Comparison of ENCODE assay signal across 18 cellular contexts in genomic region chr5:54344653-54345052, GRCh38. TPM values are rescaled to one million over a fixed set of nuclear protein-coding genes. Genes with fewer than 3 reads are reported as not detected.
A peak's percentile ranks its signal among the peaks of the same experiment; 100 is the strongest.
DNase-seq lines count a peak whose midpoint lies in the region; ATAC-seq, FAIRE-seq and TF ChIP-seq lines count a peak whose summit lies in the region.
"Had no signal": no experiment of that assay in that cellular context is flagged by ENCODE, and none has a peak within 500 bp of the region (broad histone marks: within the 10 kb centered on the region; RNA-seq: fewer than 3 reads in every experiment).

No MANE protein-coding gene starts in this region.

- CTCF ChIA-PET in activated naive CD4-positive, alpha-beta T cell treated with anti-CD3 and anti-CD28 coated beads, Interleukin-2, amount 10 ng/mL, durations not matched to agents 7 days and 5 days (lab: Charles Lee), result no interaction called here

- peaks cover 13% of the 10 kb centered on the region for H3K9me3 Mint-ChIP-seq in astrocyte (ENCODE audit: unreplicated experiment)
- peaks cover 13% of the 10 kb centered on the region for H3K9me3 Mint-ChIP-seq in activated naive CD4-positive, alpha-beta T cell treated with anti-CD3 and anti-CD28 coated beads, Interleukin-2, amount 10 ng/mL, durations not matched to agents 7 days and 5 days

- no peaks in the 10 kb centered on the region for H3K4me1 ChIP-seq in astrocyte (ENCODE audit: insufficient read depth, low read length)
- H3K4me1 ChIP-seq: BLaER1 had no signal

- H3K27me3 Mint-ChIP-seq in astrocyte (ENCODE audit: low read depth, unreplicated experiment), result no peaks in the 10 kb centered on the region
- H3K27me3 Mint-ChIP-seq in activated naive CD4-positive, alpha-beta T cell treated with anti-CD3 and anti-CD28 coated beads, Interleukin-2, amount 10 ng/mL, durations not matched to agents 7 days and 5 days, result no peaks in the 10 kb centered on the region

- no peak overlapping the region for H3K4me3 ChIP-seq in astrocyte (ENCODE audit: insufficient read depth, low read depth, low read length)
- H3K4me3 ChIP-seq: BLaER1 had no signal

- H2AFZ ChIP-seq in astrocyte (ENCODE audit: low read depth, low read length), result no peak overlapping the region

- H3K36me3 ChIP-seq in astrocyte (ENCODE audit: insufficient read depth, low read length), result no peaks in the 10 kb centered on the region
- H3K36me3 ChIP-seq: BLaER1 had no signal

- H3K79me2 ChIP-seq in astrocyte (ENCODE audit: insufficient read depth, low read length), result no peaks in the 10 kb centered on the region

- no peaks in the 10 kb centered on the region for H3K27me3 ChIP-seq in astrocyte (ENCODE audit: insufficient read depth, low read length)
- H3K27me3 ChIP-seq: BLaER1 had no signal

- H3K4me3 Mint-ChIP-seq in astrocyte (ENCODE audit: unreplicated experiment), result no peak overlapping the region
- H3K4me3 Mint-ChIP-seq in activated naive CD4-positive, alpha-beta T cell treated with anti-CD3 and anti-CD28 coated beads, Interleukin-2, amount 10 ng/mL, durations not matched to agents 7 days and 5 days, result no peak overlapping the region
- H3K4me3 Mint-ChIP-seq: CD8-positive, alpha-beta T cell had no signal

- FAIRE-seq in astrocyte (lab: Jason Lieb, UNC) (no peak), islet of Langerhans (lab: Jason Lieb, UNC) (peak; percentile 69)
- FAIRE-seq: H1 had no signal

- H3K4me2 ChIP-seq in astrocyte (ENCODE audit: low read length), result no peak overlapping the region
- H3K4me2 ChIP-seq: BLaER1 had no signal

- no peaks in the 10 kb centered on the region for H4K20me1 ChIP-seq in astrocyte (ENCODE audit: insufficient read depth, low read length)
- H4K20me1 ChIP-seq: BLaER1 had no signal

- no peaks in the 10 kb centered on the region for H3K4me1 Mint-ChIP-seq in astrocyte (ENCODE audit: low read depth, unreplicated experiment)
- no peaks in the 10 kb centered on the region for H3K4me1 Mint-ChIP-seq in activated naive CD4-positive, alpha-beta T cell treated with anti-CD3 and anti-CD28 coated beads, Interleukin-2, amount 10 ng/mL, durations not matched to agents 7 days and 5 days

- H3K27ac ChIP-seq in astrocyte (ENCODE audit: low read depth, low read length), result no peak overlapping the region
- H3K27ac ChIP-seq: BLaER1 had no signal

- no peak overlapping the region for H3K27ac Mint-ChIP-seq in astrocyte (ENCODE audit: unreplicated experiment)
- H3K27ac Mint-ChIP-seq in activated naive CD4-positive, alpha-beta T cell treated with anti-CD3 and anti-CD28 coated beads, Interleukin-2, amount 10 ng/mL, durations not matched to agents 7 days and 5 days, result no peak overlapping the region
- H3K27ac Mint-ChIP-seq: CD8-positive, alpha-beta T cell had no signal

- no peak overlapping the region for H3K9ac ChIP-seq in astrocyte (ENCODE audit: low read length)
- H3K9ac ChIP-seq: BLaER1 had no signal

- intact Hi-C loops in Right ventricle myocardium inferior (cut with DNase I) (no loop called here), left ventricle myocardium superior (cut with micrococcal nuclease) (no loop called here)

- H3K36me3 Mint-ChIP-seq in astrocyte (ENCODE audit: low read depth, unreplicated experiment), result peaks cover 2% of the 10 kb centered on the region
- no peaks in the 10 kb centered on the region for H3K36me3 Mint-ChIP-seq in activated naive CD4-positive, alpha-beta T cell treated with anti-CD3 and anti-CD28 coated beads, Interleukin-2, amount 10 ng/mL, durations not matched to agents 7 days and 5 days
- H3K36me3 Mint-ChIP-seq: CD8-positive, alpha-beta T cell had no signal

- no peaks in the 10 kb centered on the region for H3K9me3 ChIP-seq in astrocyte (ENCODE audit: insufficient read depth, low read depth, low read length)

- no peak for TF ChIP-seq CTCF in astrocyte (IDR thresholded peaks at IDR 0.05; ENCODE audit: insufficient read depth, low read depth, low read length)

- ATAC-seq in Right ventricle myocardium inferior, result peak; percentile 56
- ATAC-seq in left ventricle myocardium superior, result no peak
- no peak for ATAC-seq in HG03175 (IDR thresholded peaks at IDR 0.05; ENCODE audit: unreplicated experiment)
- ATAC-seq: CD8-positive, alpha-beta T cell; PC-3 had no signal

- no peak for DNase-seq in Right ventricle myocardium inferior (ENCODE audit: missing footprints)
- no peak for DNase-seq in left ventricle myocardium superior
- DNase-seq in astrocyte (ENCODE audit: low read depth), result peak; percentile 56
- DNase-seq in NCI-H526 treated with DMSO at 0.1 percent for 48 hours (lab: John Stamatoyannopoulos, UW), result no peak
- no peak for DNase-seq in activated naive CD4-positive, alpha-beta T cell treated with anti-CD3 and anti-CD28 coated beads, Interleukin-2, amount 10 ng/mL, durations not matched to agents 7 days and 5 days
- DNase-seq: Calu3; CD8-positive, alpha-beta T cell; MV-4-11; NCI-H1417 treated with DMSO at 0.1 percent for 48 hours; NCI-H2081; NCI-H510A; NCI-H82; PC-3; RPMI8226 had no signal

RNA-seq across cellular contexts. Expression of gene ARL15, which starts 34.3 kb away (rescaled TPM):
- total RNA-seq in Right ventricle myocardium inferior (23.7 TPM), left ventricle myocardium superior (20.5 TPM), astrocyte (29.1 and 30.3 TPM in 2 replicates)
